ENCODE assay signal across 9 cellular contexts in genomic region chr17:77948690-77949114, GRCh38. TPM values are rescaled to one million over a fixed set of nuclear protein-coding genes. Genes with fewer than 3 reads are reported as not detected.
A peak's percentile ranks its signal among the peaks of the same experiment; 100 is the strongest.
DNase-seq lines count a peak whose midpoint lies in the region; ATAC-seq and TF ChIP-seq lines count a peak whose summit lies in the region.
"Had no signal": no experiment of that assay in that cellular context is flagged by ENCODE, and none has a peak within 500 bp of the region (broad histone marks: within the 10 kb centered on the region; RNA-seq: fewer than 3 reads in every experiment).

No MANE protein-coding gene starts in this region.

- H3K36me3 ChIP-seq in H7 (replicated peaks; ENCODE audit: control insufficient read depth, insufficient read depth, low read length), result no peaks in the 10 kb centered on the region
- no peaks in the 10 kb centered on the region for H3K36me3 ChIP-seq in SJCRH30

- no peak overlapping the region for H3K4me3 ChIP-seq in H7 (ENCODE audit: insufficient read depth, low read depth, low read length)
- H3K4me3 ChIP-seq in SJCRH30, result no peak overlapping the region
- H3K4me3 ChIP-seq in fibroblast of the aortic adventitia (ENCODE audit: low read depth, low read length), result no peak overlapping the region

- ATAC-seq in omental fat pad (ENCODE audit: low FRiP score) (peak; percentile 65), GM18519 (IDR thresholded peaks at IDR 0.05; ENCODE audit: low FRiP score, unreplicated experiment) (no peak)
- ATAC-seq: activated T-helper 17 cell treated with anti-CD3 and anti-CD28 coated beads, Interleukin-2, amount 50 U/mL, for 72 hours had no signal

- peaks cover 5% of the 10 kb centered on the region; the same call in 1 of the 2 replicates for H3K27me3 ChIP-seq in H7 (ENCODE audit: control insufficient read depth, insufficient read depth, low read length)
- H3K27me3 ChIP-seq in SJCRH30, result peaks cover 20% of the 10 kb centered on the region

- peak; percentile 73 for DNase-seq in H7
- peak; percentile 60 to 78 for DNase-seq in SJCRH30
- DNase-seq in fibroblast of the aortic adventitia (ENCODE audit: low read depth), result peak; percentile 57
- DNase-seq in omental fat pad (ENCODE audit: low spot score), result no peak
- no peak for DNase-seq in ureter (ENCODE audit: low spot score)
- DNase-seq in NCI-H2029 treated with DMSO at 0.1 percent for 48 hours (lab: John Stamatoyannopoulos, UW), result no peak
- no peak for DNase-seq in NCI-H510A (lab: John Stamatoyannopoulos, UW)

- no peaks in the 10 kb centered on the region; the same call in 1 of the 2 replicates for H3K4me1 ChIP-seq in SJCRH30

- no peak overlapping the region for H3K27ac ChIP-seq in SJCRH30

- no peaks in the 10 kb centered on the region; the same call in 1 of the 2 replicates for H3K9me3 ChIP-seq in SJCRH30 (replicated peaks)

- TF ChIP-seq CTCF in fibroblast of the aortic adventitia (IDR thresholded peaks at IDR 0.05; ENCODE audit: insufficient read depth, low read length), result no peak
- no peak for TF ChIP-seq CTCF in omental fat pad (IDR thresholded peaks at IDR 0.05)

RNA-seq across cellular contexts. Expression of gene TNRC6C, which starts 9.8 kb away (rescaled TPM):
- 8.9 and 9.3 TPM in 2 replicates for total RNA-seq in H7 (2014; rRNA removed; shearing (Covaris generic))
- total RNA-seq in SJCRH30 (2014; rRNA removed; shearing (Covaris generic)), result 12.7 and 13.4 TPM in 2 replicates
- 6.4 and 10.3 TPM in 2 replicates for total RNA-seq in fibroblast of the aortic adventitia (ENCODE audit: low replicate concordance)
- 10 to 100 TPM in 2 of 4 donors, 1 to 10 TPM in 2; 6.4 to 20.5 (median 10.5) TPM for total RNA-seq in omental fat pad
- total RNA-seq in ureter, result 36.7 TPM

Comparison
In these comparisons a context has a peak if more than half of its experiments do, and no peak if none do; other contexts are left out.
1. DNase-seq: peak in H7 (single experiment), SJCRH30 (2 of 2) and fibroblast of the aortic adventitia (single experiment); none in omental fat pad (single experiment), ureter (single experiment), NCI-H2029 treated with DMSO at 0.1 percent for 48 hours (single experiment) and NCI-H510A (single experiment).